Comparison of ENCODE assay signal across 8 cellular contexts in the genomic region with DNA sequence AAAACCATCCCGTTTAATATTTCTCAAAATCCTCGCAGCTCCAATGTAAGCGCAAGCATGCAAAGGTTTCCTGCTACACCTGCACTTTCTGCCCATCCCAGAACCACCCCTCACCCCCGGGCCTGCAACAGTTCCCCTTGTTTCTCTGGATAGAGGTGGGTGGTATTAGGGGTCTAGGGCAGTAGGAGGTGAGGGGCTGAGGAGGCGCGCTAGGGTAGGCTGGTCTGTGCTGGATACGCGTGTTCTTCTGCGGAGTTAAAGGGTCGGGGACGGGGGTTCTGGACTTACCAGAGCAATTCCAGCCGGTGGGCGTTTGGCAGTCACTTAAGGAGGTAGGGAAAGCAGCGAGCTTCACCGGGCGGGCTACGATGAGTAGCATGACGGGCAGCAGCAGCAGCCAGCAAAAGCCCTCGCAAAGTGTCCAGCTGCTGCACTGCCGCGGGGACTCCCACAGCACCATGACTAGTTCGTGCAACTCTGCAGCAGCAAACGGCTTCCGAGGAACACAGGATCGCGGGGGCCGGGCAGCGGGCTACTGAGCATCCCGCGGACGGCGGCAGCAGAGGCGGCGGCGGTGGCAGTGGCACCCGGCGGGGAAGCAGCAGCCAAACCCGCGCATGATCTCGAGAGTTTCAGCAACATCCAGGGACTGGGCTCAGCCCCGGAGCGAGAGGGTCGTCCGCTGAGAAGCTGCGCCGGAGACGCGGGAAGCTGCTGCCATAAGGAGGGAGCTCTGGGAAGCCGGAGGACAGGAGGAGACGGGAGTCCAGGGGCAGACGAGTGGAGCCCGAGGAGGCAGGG. TPM values are rescaled to one million over a fixed set of nuclear protein-coding genes. Genes with fewer than 3 reads are reported as not detected.
A peak's percentile ranks its signal among the peaks of the same experiment; 100 is the strongest.
DNase-seq lines count a peak whose midpoint lies in the region; ATAC-seq and TF ChIP-seq lines count a peak whose summit lies in the region.

No MANE protein-coding gene starts in this region.

- TF ChIP-seq POLR2A in prostate gland (IDR thresholded peaks at IDR 0.05): no peak

- H3K4me3 ChIP-seq in AG10803 (ENCODE audit: low read length) (peak overlapping the region; percentile 61), LNCaP clone FGC (ENCODE audit: low read depth, low read length) (peak overlapping the region; percentile 74), prostate gland (peak overlapping the region; percentile 39 to 40)

- H3K27ac ChIP-seq in prostate gland: no peak overlapping the region

- no peak for TF ChIP-seq CTCF in AG10803 (conservative IDR thresholded peaks at IDR 0.05; ENCODE audit: low read length)
- TF ChIP-seq CTCF in LNCaP clone FGC (IDR thresholded peaks at IDR 0.05; ENCODE audit: control insufficient read depth, extremely low read depth, insufficient read depth): no peak
- TF ChIP-seq CTCF in prostate gland (IDR thresholded peaks at IDR 0.05): no peak

- H3K36me3 ChIP-seq in prostate gland: no peaks in the 10 kb centered on the region

- no peaks in the 10 kb centered on the region for H3K9me3 ChIP-seq in prostate gland

- ATAC-seq in GM21360 (IDR thresholded peaks at IDR 0.05; ENCODE audit: unreplicated experiment): peak; percentile 32

- H3K27me3 ChIP-seq in prostate gland (replicated peaks; ENCODE audit: insufficient read depth): peaks cover 7% of the 10 kb centered on the region

- intact Hi-C loops in head of caudate nucleus (cut with DNase I): no loop called here
- intact Hi-C loops in prostate gland (cut with DNase I): no loop called here

- WGBS in prostate gland: 3% methylated on average over 47 of the region's 52 CpGs

- H3K4me1 ChIP-seq in prostate gland (replicated peaks): no peaks in the 10 kb centered on the region

- DNase-seq in AG10803 (ENCODE audit: low read depth) (peak; percentile 7), LNCaP clone FGC (ENCODE audit: low read depth) (no peak), head of caudate nucleus (peak in 35 of 42 donors; percentile 18 to 77 (median 51)), prostate gland (ENCODE audit: low spot score) (no peak), NCI-H2107 treated with DMSO at 0.1 percent for 48 hours (lab: John Stamatoyannopoulos, UW; ENCODE audit: unreplicated experiment) (no peak), NCI-H2196 treated with DMSO at 0.1 percent for 48 hours (lab: John Stamatoyannopoulos, UW; ENCODE audit: unreplicated experiment) (no peak)
- peak; percentile 3 for DNase-seq in activated T-helper 9 cell treated with anti-CD3 and anti-CD28 coated beads, Interleukin-2, amount 50 U/mL, for 16 hours (ENCODE audit: low read depth)

RNA-seq across cellular contexts. Expression of gene TMEFF2, which starts 0.5 kb away (rescaled TPM):
- total RNA-seq in prostate gland: 10 to 100 TPM in 1 of 2 donors, 1 to 10 TPM in 1; 3.2 to 55.8 TPM

Comparison
In these comparisons a context has a peak if more than half of its experiments do, and no peak if none do; other contexts are left out.
1. DNase-seq: peak in AG10803 (single experiment), activated T-helper 9 cell treated with anti-CD3 and anti-CD28 coated beads, Interleukin-2, amount 50 U/mL, for 16 hours (single experiment) and head of caudate nucleus (35 of 42); none in LNCaP clone FGC (single experiment), prostate gland (single experiment), NCI-H2107 treated with DMSO at 0.1 percent for 48 hours (single experiment) and NCI-H2196 treated with DMSO at 0.1 percent for 48 hours (single experiment).
2. Peak in every context shown above with its lines, with median percentiles within 50 percentile points of each other: H3K4me3 ChIP-seq.